3 cellular contexts compared by ENCODE assay signal in the genomic region with DNA sequence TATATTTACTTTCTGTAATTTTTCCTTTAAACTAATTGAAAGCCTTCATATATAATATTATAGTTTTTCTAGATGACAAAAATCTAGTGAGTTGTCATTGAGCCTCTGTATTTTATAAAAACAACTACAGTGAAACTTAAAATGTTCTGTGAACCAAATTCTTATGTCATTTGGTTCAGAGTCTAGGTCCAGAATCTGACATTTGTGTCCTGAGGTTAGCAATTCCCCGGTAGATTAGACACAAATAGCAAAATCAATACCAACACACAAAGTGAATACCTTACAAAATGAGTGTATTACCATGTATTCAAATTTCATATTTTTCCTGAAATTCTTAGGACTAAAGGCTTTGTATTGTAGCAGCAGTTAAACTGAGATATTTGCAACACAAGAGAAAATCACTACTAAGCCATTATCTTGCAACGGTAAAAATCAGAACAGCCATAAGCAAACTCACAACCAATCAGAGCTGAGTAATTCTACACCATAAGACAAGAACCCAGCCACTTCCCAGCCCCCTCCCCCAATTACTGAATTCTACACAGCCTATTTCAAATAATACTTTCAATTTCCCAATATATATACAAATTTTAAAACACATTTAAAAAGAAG.
TF ChIP-seq lines count a peak whose summit lies in the region.

No MANE protein-coding gene starts in this region.

TF ChIP-seq in liver, 16 proteins besides CTCF, POLR2A, EP300 and RAD21:
- peak; percentile 33 to 64 for TF ChIP-seq HNF4A (conservative IDR thresholded peaks at IDR 0.05)
- TF ChIP-seq, protein P1, sequence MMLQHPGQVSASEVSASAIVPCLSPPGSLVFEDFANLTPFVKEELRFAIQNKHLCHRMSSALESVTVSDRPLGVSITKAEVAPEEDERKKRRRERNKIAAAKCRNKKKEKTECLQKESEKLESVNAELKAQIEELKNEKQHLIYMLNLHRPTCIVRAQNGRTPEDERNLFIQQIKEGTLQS (IDR thresholded peaks at IDR 0.05): no peak
- TF ChIP-seq, protein P2, sequence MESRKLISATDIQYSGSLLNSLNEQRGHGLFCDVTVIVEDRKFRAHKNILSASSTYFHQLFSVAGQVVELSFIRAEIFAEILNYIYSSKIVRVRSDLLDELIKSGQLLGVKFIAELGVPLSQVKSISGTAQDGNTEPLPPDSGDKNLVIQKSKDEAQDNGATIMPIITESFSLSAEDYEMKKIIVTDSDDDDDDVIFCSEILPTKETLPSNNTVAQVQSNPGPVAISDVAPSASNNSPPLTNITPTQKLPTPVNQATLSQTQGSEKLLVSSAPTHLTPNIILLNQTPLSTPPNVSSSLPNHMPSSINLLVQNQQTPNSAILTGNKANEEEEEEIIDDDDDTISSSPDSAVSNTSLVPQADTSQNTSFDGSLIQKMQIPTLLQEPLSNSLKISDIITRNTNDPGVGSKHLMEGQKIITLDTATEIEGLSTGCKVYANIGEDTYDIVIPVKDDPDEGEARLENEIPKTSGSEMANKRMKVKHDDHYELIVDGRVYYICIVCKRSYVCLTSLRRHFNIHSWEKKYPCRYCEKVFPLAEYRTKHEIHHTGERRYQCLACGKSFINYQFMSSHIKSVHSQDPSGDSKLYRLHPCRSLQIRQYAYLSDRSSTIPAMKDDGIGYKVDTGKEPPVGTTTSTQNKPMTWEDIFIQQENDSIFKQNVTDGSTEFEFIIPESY (IDR thresholded peaks at IDR 0.05): no peak
- TF ChIP-seq, protein P3, sequence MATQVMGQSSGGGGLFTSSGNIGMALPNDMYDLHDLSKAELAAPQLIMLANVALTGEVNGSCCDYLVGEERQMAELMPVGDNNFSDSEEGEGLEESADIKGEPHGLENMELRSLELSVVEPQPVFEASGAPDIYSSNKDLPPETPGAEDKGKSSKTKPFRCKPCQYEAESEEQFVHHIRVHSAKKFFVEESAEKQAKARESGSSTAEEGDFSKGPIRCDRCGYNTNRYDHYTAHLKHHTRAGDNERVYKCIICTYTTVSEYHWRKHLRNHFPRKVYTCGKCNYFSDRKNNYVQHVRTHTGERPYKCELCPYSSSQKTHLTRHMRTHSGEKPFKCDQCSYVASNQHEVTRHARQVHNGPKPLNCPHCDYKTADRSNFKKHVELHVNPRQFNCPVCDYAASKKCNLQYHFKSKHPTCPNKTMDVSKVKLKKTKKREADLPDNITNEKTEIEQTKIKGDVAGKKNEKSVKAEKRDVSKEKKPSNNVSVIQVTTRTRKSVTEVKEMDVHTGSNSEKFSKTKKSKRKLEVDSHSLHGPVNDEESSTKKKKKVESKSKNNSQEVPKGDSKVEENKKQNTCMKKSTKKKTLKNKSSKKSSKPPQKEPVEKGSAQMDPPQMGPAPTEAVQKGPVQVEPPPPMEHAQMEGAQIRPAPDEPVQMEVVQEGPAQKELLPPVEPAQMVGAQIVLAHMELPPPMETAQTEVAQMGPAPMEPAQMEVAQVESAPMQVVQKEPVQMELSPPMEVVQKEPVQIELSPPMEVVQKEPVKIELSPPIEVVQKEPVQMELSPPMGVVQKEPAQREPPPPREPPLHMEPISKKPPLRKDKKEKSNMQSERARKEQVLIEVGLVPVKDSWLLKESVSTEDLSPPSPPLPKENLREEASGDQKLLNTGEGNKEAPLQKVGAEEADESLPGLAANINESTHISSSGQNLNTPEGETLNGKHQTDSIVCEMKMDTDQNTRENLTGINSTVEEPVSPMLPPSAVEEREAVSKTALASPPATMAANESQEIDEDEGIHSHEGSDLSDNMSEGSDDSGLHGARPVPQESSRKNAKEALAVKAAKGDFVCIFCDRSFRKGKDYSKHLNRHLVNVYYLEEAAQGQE (IDR thresholded peaks at IDR 0.05): no peak
TF ChIP-seq in liver: peak in this region for 1.

TF ChIP-seq in HepG2, 621 proteins besides CTCF, POLR2A, EP300 and RAD21:
- TF ChIP-seq, protein P4, sequence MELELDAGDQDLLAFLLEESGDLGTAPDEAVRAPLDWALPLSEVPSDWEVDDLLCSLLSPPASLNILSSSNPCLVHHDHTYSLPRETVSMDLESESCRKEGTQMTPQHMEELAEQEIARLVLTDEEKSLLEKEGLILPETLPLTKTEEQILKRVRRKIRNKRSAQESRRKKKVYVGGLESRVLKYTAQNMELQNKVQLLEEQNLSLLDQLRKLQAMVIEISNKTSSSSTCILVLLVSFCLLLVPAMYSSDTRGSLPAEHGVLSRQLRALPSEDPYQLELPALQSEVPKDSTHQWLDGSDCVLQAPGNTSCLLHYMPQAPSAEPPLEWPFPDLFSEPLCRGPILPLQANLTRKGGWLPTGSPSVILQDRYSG (CRISPR knock-in tag; IDR thresholded peaks at IDR 0.05): no peak
- TF ChIP-seq, protein P5, sequence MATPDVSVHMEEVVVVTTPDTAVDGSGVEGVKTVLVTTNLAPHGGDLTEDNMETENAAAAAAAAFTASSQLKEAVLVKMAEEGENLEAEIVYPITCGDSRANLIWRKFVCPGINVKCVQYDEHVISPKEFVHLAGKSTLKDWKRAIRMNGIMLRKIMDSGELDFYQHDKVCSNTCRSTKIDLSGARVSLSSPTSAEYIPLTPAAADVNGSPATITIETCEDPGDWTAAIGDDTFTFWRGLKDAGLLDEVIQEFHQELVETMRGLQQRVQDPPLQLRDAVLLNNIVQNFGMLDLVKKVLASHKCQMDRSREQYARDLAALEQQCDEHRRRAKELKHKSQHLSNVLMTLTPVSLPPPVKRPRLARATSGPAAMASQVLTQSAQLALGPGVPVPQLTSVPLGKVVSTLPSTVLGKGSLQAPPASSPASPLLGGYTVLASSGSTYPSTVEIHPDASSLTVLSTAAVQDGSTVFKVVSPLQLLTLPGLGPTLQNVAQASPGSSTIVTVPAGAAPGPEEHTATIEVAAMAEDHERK (CRISPR knock-in tag; IDR thresholded peaks at IDR 0.05; ENCODE audit: low read depth): no peak
- TF ChIP-seq, protein P6, sequence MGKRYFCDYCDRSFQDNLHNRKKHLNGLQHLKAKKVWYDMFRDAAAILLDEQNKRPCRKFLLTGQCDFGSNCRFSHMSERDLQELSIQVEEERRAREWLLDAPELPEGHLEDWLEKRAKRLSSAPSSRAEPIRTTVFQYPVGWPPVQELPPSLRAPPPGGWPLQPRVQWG (CRISPR knock-in tag; IDR thresholded peaks at IDR 0.05; ENCODE audit: borderline replicate concordance, low read depth): no peak
- TF ChIP-seq ZKSCAN1 (IDR thresholded peaks at IDR 0.05; ENCODE audit: low read length): no peak
- TF ChIP-seq SP4 (CRISPR knock-in tag; IDR thresholded peaks at IDR 0.05): no peak
- TF ChIP-seq ZNF605 (CRISPR knock-in tag; IDR thresholded peaks at IDR 0.05): no peak
- no peak for TF ChIP-seq RFX5 (IDR thresholded peaks at IDR 0.05; ENCODE audit: low read depth, low read length)
- TF ChIP-seq SP140L (CRISPR knock-in tag; IDR thresholded peaks at IDR 0.05; ENCODE audit: borderline replicate concordance): no peak
- no peak for TF ChIP-seq POGZ (CRISPR knock-in tag; IDR thresholded peaks at IDR 0.05)
- TF ChIP-seq ZNF570 (CRISPR knock-in tag; IDR thresholded peaks at IDR 0.05; ENCODE audit: borderline replicate concordance): no peak
- no peak for TF ChIP-seq ZFYVE20 (CRISPR knock-in tag; IDR thresholded peaks at IDR 0.05; ENCODE audit: borderline replicate concordance, low read depth)
- TF ChIP-seq ZNF350 (CRISPR knock-in tag; IDR thresholded peaks at IDR 0.05; ENCODE audit: borderline replicate concordance, low read depth): no peak

TF ChIP-seq in H1, 55 proteins besides CTCF, POLR2A, EP300 and RAD21:
- TF ChIP-seq CHD2 (IDR thresholded peaks at IDR 0.05; ENCODE audit: low read length) (no peak), RFX5 (IDR thresholded peaks at IDR 0.05; ENCODE audit: borderline replicate concordance, low read depth, low read length) (no peak), CTBP2 (IDR thresholded peaks at IDR 0.05; ENCODE audit: borderline replicate concordance, insufficient read depth, insufficient read length, low read length) (no peak), NANOG (IDR thresholded peaks at IDR 0.05; ENCODE audit: insufficient read depth, low read depth, low read length, poor library complexity, severe bottlenecking) (no peak), GABPA (IDR thresholded peaks at IDR 0.05; ENCODE audit: borderline replicate concordance, insufficient read depth, low read length) (no peak), GTF2F1 (IDR thresholded peaks at IDR 0.05; ENCODE audit: borderline replicate concordance, low read depth, low read length) (no peak), SUZ12 (IDR thresholded peaks at IDR 0.05; ENCODE audit: low read length) (no peak), KDM5A (IDR thresholded peaks at IDR 0.05; ENCODE audit: low read length) (no peak), TBP (IDR thresholded peaks at IDR 0.05; ENCODE audit: low read depth, low read length) (no peak), PHF8 (conservative IDR thresholded peaks at IDR 0.05; ENCODE audit: low read depth, low read length) (no peak), SIRT6 (IDR thresholded peaks at IDR 0.05; ENCODE audit: low read length) (no peak), SP1 (IDR thresholded peaks at IDR 0.05; ENCODE audit: low read depth, low read length) (no peak), EGR1 (IDR thresholded peaks at IDR 0.05; ENCODE audit: borderline replicate concordance, low read depth, low read length) (no peak), YY1 (IDR thresholded peaks at IDR 0.05; ENCODE audit: low read depth, low read length) (no peak), CBX5 (IDR thresholded peaks at IDR 0.05; ENCODE audit: low read depth, low read length) (no peak), SIX5 (IDR thresholded peaks at IDR 0.05; ENCODE audit: low read depth, low read length) (no peak)
- TF ChIP-seq, protein P7, sequence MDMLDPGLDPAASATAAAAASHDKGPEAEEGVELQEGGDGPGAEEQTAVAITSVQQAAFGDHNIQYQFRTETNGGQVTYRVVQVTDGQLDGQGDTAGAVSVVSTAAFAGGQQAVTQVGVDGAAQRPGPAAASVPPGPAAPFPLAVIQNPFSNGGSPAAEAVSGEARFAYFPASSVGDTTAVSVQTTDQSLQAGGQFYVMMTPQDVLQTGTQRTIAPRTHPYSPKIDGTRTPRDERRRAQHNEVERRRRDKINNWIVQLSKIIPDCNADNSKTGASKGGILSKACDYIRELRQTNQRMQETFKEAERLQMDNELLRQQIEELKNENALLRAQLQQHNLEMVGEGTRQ (IDR thresholded peaks at IDR 0.05; ENCODE audit: low read length): no peak
- TF ChIP-seq, protein P8, sequence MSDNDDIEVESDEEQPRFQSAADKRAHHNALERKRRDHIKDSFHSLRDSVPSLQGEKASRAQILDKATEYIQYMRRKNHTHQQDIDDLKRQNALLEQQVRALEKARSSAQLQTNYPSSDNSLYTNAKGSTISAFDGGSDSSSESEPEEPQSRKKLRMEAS (IDR thresholded peaks at IDR 0.05): no peak
